In the genomic region with DNA sequence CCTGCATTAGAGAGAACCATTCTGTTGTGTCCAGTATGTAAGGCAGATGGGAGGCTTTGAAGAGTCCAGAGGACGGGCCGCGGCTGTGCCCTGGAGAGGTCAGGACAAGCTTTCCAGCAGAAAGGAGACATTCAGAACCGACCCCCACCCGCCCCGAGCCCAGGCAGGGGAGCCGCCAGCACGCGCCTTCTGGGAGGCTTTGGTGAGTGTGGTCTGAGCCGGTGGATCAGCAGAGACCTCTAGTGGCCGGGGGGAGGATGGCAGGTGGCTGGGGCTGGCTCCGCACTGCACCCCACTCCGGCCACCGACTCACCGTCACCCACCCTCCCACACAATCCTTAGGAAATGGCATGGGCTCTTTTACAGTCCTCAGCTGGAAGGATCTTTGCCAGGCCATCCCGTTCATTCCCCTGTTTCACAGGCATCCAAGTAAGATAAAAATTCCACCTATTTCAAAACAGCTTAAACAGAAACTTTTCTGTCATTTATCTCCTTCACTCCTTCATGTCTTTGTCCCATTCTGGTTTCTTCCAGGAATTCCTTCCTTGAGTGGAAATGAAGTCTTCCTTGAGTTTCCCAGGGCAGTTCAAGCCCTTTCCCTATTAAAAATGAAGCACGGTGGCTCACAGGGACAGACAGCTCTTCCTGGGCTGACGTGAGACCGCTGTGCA, we compare ENCODE assay signal across 8 cellular contexts.
A peak's percentile ranks its signal among the peaks of the same experiment; 100 is the strongest.
DNase-seq lines count a peak whose midpoint lies in the region; TF ChIP-seq lines count a peak whose summit lies in the region.

No MANE protein-coding gene starts in this region.

- DNase-seq in GM12865 (ENCODE audit: low read depth) = peak; percentile 53
- DNase-seq in HFF-Myc (ENCODE audit: extremely low read depth, low read depth) = no peak
- peak; percentile 41 for DNase-seq in NCI-H1092 (lab: John Stamatoyannopoulos, UW)
- DNase-seq in activated CD4-positive, alpha-beta T cell treated with anti-CD3 and anti-CD28 coated beads for 1 hour = peak; percentile 50
- peak in 56 of 61 donors; percentile 19 to 74 (median 50) for DNase-seq in caudate nucleus (lab: John Stamatoyannopoulos, UW)
- DNase-seq in left kidney (ENCODE audit: low read depth, low spot score) = peak; percentile 87
- peak; percentile 59 to 73 for DNase-seq in stimulated activated CD4-positive, alpha-beta T cell treated with anti-CD3 and anti-CD28 coated beads, Interleukin-4, amount 100 ng/mL, for 48 hours (ENCODE audit: low read depth in 2 of 2)
- no peak for DNase-seq in cortex of kidney (lab: John Stamatoyannopoulos, UW)

- no peak overlapping the region for H3K27ac ChIP-seq in caudate nucleus (ENCODE audit: low read depth, low read length)

- TF ChIP-seq CTCF in GM12865 (IDR thresholded peaks at IDR 0.05; ENCODE audit: insufficient read depth, low read depth, low read length, missing control alignments) (peak; percentile 98), HFF-Myc (IDR thresholded peaks at IDR 0.05; ENCODE audit: low read depth, low read length, missing control alignments) (peak; percentile 91)

- H3K4me3 ChIP-seq in GM12865 (ENCODE audit: low read depth, low read length) (no peak overlapping the region), HFF-Myc (replicated peaks; ENCODE audit: low read depth, low read length) (no peak overlapping the region)

Comparison
In these comparisons a context has a peak if more than half of its experiments do, and no peak if none do; other contexts are left out.
1. DNase-seq: peak in GM12865 (single experiment), NCI-H1092 (single experiment), activated CD4-positive, alpha-beta T cell treated with anti-CD3 and anti-CD28 coated beads for 1 hour (single experiment), caudate nucleus (56 of 61), left kidney (single experiment) and stimulated activated CD4-positive, alpha-beta T cell treated with anti-CD3 and anti-CD28 coated beads, Interleukin-4, amount 100 ng/mL, for 48 hours (2 of 2); none in HFF-Myc (single experiment) and cortex of kidney (single experiment).